ENCODE assay signal across 1 cellular context in genomic region chr2:68849579-68850030, GRCh38.
TF ChIP-seq lines count a peak whose summit lies in the region.

No MANE protein-coding gene starts in this region.

TF ChIP-seq in K562, 482 proteins besides CTCF, POLR2A, EP300 and RAD21 (continued from another document and continues in another):
- TF ChIP-seq, protein P1, sequence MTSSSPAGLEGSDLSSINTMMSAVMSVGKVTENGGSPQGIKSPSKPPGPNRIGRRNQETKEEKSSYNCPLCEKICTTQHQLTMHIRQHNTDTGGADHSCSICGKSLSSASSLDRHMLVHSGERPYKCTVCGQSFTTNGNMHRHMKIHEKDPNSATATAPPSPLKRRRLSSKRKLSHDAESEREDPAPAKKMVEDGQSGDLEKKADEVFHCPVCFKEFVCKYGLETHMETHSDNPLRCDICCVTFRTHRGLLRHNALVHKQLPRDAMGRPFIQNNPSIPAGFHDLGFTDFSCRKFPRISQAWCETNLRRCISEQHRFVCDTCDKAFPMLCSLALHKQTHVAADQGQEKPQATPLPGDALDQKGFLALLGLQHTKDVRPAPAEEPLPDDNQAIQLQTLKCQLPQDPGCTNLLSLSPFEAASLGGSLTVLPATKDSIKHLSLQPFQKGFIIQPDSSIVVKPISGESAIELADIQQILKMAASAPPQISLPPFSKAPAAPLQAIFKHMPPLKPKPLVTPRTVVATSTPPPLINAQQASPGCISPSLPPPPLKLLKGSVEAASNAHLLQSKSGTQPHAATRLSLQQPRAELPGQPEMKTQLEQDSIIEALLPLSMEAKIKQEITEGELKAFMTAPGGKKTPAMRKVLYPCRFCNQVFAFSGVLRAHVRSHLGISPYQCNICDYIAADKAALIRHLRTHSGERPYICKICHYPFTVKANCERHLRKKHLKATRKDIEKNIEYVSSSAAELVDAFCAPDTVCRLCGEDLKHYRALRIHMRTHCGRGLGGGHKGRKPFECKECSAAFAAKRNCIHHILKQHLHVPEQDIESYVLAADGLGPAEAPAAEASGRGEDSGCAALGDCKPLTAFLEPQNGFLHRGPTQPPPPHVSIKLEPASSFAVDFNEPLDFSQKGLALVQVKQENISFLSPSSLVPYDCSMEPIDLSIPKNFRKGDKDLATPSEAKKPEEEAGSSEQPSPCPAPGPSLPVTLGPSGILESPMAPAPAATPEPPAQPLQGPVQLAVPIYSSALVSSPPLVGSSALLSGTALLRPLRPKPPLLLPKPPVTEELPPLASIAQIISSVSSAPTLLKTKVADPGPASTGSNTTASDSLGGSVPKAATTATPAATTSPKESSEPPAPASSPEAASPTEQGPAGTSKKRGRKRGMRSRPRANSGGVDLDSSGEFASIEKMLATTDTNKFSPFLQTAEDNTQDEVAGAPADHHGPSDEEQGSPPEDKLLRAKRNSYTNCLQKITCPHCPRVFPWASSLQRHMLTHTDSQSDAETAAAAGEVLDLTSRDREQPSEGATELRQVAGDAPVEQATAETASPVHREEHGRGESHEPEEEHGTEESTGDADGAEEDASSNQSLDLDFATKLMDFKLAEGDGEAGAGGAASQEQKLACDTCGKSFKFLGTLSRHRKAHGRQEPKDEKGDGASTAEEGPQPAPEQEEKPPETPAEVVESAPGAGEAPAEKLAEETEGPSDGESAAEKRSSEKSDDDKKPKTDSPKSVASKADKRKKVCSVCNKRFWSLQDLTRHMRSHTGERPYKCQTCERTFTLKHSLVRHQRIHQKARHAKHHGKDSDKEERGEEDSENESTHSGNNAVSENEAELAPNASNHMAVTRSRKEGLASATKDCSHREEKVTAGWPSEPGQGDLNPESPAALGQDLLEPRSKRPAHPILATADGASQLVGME (CRISPR knock-in tag; IDR thresholded peaks at IDR 0.05): no peak
- TF ChIP-seq ZNF398 (CRISPR knock-in tag; IDR thresholded peaks at IDR 0.05) (no peak), MCM5 (IDR thresholded peaks at IDR 0.05; ENCODE audit: low read depth) (no peak), SFPQ (IDR thresholded peaks at IDR 0.05; ENCODE audit: low read depth, low read length) (no peak), XRCC5 (IDR thresholded peaks at IDR 0.05; ENCODE audit: low read depth, low read length) (no peak), TCF3 (CRISPR knock-in tag; IDR thresholded peaks at IDR 0.05) (peak; percentile 78), BCOR (IDR thresholded peaks at IDR 0.05) (no peak), OTX1 (CRISPR knock-in tag; IDR thresholded peaks at IDR 0.05) (no peak), TBL1XR1 (IDR thresholded peaks at IDR 0.05; ENCODE audit: low read length in 2 of 2) (peak in 1 of 2 experiments; percentile 81; a peak in 2 of 4 replicates), CEBPG (CRISPR knock-in tag; IDR thresholded peaks at IDR 0.05) (no peak), CEBPG (tag; conservative IDR thresholded peaks at IDR 0.05 in 1 of 2, IDR thresholded peaks at IDR 0.05 in 1 of 2) (no peak; a peak in 1 of 4 replicates), NFRKB (IDR thresholded peaks at IDR 0.05; ENCODE audit: low read depth) (peak; percentile 68; the same call in 1 of the 2 replicates), ZNF133 (CRISPR knock-in tag; IDR thresholded peaks at IDR 0.05) (no peak), FOXJ2 (tag; IDR thresholded peaks at IDR 0.05) (peak; percentile 90), RBFOX2 (IDR thresholded peaks at IDR 0.05; ENCODE audit: low read depth, low read length) (peak; percentile 41), BRD9 (IDR thresholded peaks at IDR 0.05; ENCODE audit: low read depth, partially characterized antibody) (peak; percentile 19), ZNF280A (IDR thresholded peaks at IDR 0.05; ENCODE audit: low read depth, partially characterized antibody) (no peak), ZNF778 (CRISPR knock-in tag; IDR thresholded peaks at IDR 0.05) (no peak), ARID1B (IDR thresholded peaks at IDR 0.05) (peak; percentile 93), SAFB2 (IDR thresholded peaks at IDR 0.05; ENCODE audit: borderline replicate concordance, low read depth, low read length, severe bottlenecking) (no peak), ZFX (CRISPR knock-in tag; IDR thresholded peaks at IDR 0.05) (no peak), RBBP5 (IDR thresholded peaks at IDR 0.05; ENCODE audit: borderline replicate concordance, insufficient read depth, low read length, poor library complexity, severe bottlenecking) (no peak), HNRNPH1 (optimal IDR thresholded peaks at IDR 0.05; ENCODE audit: low read depth, low read length) (no peak), GABPB2 (CRISPR knock-in tag; conservative IDR thresholded peaks at IDR 0.05) (no peak), YY1 (IDR thresholded peaks at IDR 0.05; ENCODE audit: borderline replicate concordance in 1 of 3, control insufficient read depth in 1 of 3, extremely low read depth in 1 of 3, insufficient read depth in 3 of 3, insufficient read length in 1 of 3, insufficient replicate concordance in 2 of 3, low read depth in 1 of 3, low read length in 2 of 3) (no peak), ZNF561 (CRISPR knock-in tag; conservative IDR thresholded peaks at IDR 0.05) (no peak), AFF4 (CRISPR knock-in tag; IDR thresholded peaks at IDR 0.05) (no peak), ZBTB12 (CRISPR knock-in tag; IDR thresholded peaks at IDR 0.05) (no peak), SAP30 (IDR thresholded peaks at IDR 0.05; ENCODE audit: borderline replicate concordance, insufficient read depth, low read depth, low read length, poor library complexity, severe bottlenecking) (no peak), JUND (IDR thresholded peaks at IDR 0.05; ENCODE audit: borderline replicate concordance, low read depth, low read length) (peak; percentile 99), JUND (tag; IDR thresholded peaks at IDR 0.05; ENCODE audit: borderline replicate concordance, low read depth, low read length) (peak; percentile 97), KLF16 (IDR thresholded peaks at IDR 0.05) (no peak)
- TF ChIP-seq, protein P2, sequence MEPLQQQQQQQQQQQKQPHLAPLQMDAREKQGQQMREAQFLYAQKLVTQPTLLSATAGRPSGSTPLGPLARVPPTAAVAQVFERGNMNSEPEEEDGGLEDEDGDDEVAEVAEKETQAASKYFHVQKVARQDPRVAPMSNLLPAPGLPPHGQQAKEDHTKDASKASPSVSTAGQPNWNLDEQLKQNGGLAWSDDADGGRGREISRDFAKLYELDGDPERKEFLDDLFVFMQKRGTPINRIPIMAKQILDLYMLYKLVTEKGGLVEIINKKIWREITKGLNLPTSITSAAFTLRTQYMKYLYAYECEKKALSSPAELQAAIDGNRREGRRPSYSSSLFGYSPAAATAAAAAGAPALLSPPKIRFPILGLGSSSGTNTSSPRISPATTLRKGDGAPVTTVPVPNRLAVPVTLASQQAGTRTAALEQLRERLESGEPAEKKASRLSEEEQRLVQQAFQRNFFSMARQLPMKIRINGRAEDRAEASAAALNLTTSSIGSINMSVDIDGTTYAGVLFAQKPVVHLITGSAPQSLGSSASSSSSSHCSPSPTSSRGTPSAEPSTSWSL (CRISPR knock-in tag; IDR thresholded peaks at IDR 0.05; ENCODE audit: borderline replicate concordance): no peak
- TF ChIP-seq, protein P3, sequence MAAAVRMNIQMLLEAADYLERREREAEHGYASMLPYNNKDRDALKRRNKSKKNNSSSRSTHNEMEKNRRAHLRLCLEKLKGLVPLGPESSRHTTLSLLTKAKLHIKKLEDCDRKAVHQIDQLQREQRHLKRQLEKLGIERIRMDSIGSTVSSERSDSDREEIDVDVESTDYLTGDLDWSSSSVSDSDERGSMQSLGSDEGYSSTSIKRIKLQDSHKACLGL (CRISPR knock-in tag; IDR thresholded peaks at IDR 0.05; ENCODE audit: borderline replicate concordance, poor library complexity, severe bottlenecking): no peak
- TF ChIP-seq, protein P4, sequence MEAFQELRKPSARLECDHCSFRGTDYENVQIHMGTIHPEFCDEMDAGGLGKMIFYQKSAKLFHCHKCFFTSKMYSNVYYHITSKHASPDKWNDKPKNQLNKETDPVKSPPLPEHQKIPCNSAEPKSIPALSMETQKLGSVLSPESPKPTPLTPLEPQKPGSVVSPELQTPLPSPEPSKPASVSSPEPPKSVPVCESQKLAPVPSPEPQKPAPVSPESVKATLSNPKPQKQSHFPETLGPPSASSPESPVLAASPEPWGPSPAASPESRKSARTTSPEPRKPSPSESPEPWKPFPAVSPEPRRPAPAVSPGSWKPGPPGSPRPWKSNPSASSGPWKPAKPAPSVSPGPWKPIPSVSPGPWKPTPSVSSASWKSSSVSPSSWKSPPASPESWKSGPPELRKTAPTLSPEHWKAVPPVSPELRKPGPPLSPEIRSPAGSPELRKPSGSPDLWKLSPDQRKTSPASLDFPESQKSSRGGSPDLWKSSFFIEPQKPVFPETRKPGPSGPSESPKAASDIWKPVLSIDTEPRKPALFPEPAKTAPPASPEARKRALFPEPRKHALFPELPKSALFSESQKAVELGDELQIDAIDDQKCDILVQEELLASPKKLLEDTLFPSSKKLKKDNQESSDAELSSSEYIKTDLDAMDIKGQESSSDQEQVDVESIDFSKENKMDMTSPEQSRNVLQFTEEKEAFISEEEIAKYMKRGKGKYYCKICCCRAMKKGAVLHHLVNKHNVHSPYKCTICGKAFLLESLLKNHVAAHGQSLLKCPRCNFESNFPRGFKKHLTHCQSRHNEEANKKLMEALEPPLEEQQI (IDR thresholded peaks at IDR 0.05): peak; percentile 45; the same call in 1 of the 2 replicates
- TF ChIP-seq, protein P5, sequence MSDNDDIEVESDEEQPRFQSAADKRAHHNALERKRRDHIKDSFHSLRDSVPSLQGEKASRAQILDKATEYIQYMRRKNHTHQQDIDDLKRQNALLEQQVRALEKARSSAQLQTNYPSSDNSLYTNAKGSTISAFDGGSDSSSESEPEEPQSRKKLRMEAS (CRISPR knock-in tag; IDR thresholded peaks at IDR 0.05): no peak; the same call in 1 of the 2 replicates
